Comparison of ENCODE assay signal across 8 cellular contexts in the genomic region with DNA sequence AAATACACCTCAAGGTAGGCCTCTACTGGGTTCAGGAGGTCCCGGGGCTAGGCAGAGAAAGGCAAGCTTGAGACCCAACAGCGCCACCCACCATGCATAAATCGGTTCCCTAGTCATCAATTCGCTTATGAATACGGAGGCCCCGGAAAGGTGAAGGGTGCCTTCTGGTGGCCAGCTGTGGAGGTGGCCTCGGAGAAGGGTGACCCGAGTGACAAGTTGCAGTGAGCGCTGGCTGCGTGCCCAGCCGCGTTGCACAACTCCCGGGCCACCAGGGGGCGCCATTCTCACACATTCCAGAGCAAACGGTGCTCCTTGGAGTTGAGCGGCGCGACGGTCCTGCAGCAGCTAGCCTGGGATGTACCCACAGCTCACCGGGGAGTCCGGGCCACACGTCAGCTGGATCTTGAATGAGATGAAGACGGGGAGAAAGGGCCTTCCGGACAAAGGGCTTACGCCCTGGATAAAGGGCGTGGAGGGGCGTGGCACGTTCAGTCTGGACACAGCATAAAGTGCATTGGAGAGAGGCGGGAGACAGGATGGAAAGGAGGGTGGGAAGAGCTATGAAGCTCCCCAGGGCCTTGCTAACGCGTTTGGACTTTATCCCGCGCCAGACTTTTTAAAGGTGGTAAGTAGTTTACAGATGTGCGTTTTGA. TPM values are rescaled to one million over a fixed set of nuclear protein-coding genes. Genes with fewer than 3 reads are reported as not detected.
DNase-seq lines count a peak whose midpoint lies in the region; ATAC-seq and TF ChIP-seq lines count a peak whose summit lies in the region.

No MANE protein-coding gene starts in this region.

- WGBS in prostate gland = 11% methylated on average over 33 of the region's 34 CpGs
- WGBS in urinary bladder = 7% methylated on average over 34 of the region's 34 CpGs

- H3K4me3 ChIP-seq in prostate gland (no peak overlapping the region), urinary bladder (ENCODE audit: low read depth, low read length) (peak overlapping the region; percentile 19)

- H3K27me3 Mint-ChIP-seq in activated naive CD8-positive, alpha-beta T cell = no peaks in the 10 kb centered on the region

- H3K9me3 ChIP-seq in prostate gland = no peaks in the 10 kb centered on the region

- intact Hi-C loops in cardiac septum (cut with DNase I) (loop anchor here (2.0 to 10.0 kb wide), 3 partner anchors 44 to 431 kb away; a partner anchor contains a TSS), prostate gland (cut with DNase I) (loop anchor here (5.0 to 10.0 kb wide), 3 partner anchors 86 to 429 kb away; no protein-coding TSS in a partner anchor)

- no peak overlapping the region for H3K27ac ChIP-seq in prostate gland
- no peak overlapping the region for H3K27ac ChIP-seq in urinary bladder (ENCODE audit: low read depth)

- no peaks in the 10 kb centered on the region for H3K36me3 Mint-ChIP-seq in activated naive CD8-positive, alpha-beta T cell

- H3K27ac Mint-ChIP-seq in activated naive CD8-positive, alpha-beta T cell = peak overlapping the region; percentile 95

- TF ChIP-seq CTCF in GM12872 (IDR thresholded peaks at IDR 0.05; ENCODE audit: insufficient read depth, low read depth, low read length) (peak; percentile 98), prostate gland (IDR thresholded peaks at IDR 0.05) (peak; percentile 85 to 98 (median 94))

- H3K36me3 ChIP-seq in prostate gland = no peaks in the 10 kb centered on the region
- H3K36me3 ChIP-seq in urinary bladder (ENCODE audit: insufficient read depth) = no peaks in the 10 kb centered on the region

- peak overlapping the region; percentile 98 for H3K4me3 Mint-ChIP-seq in activated naive CD8-positive, alpha-beta T cell

- H3K4me1 Mint-ChIP-seq in activated naive CD8-positive, alpha-beta T cell (ENCODE audit: low read depth) = peaks cover 45% of the 10 kb centered on the region

- H3K4me1 ChIP-seq in prostate gland (replicated peaks) (peaks cover 4% of the 10 kb centered on the region), urinary bladder (ENCODE audit: insufficient read depth) (no peaks in the 10 kb centered on the region)

- ATAC-seq in HG02678 (IDR thresholded peaks at IDR 0.05; ENCODE audit: unreplicated experiment) = peak; percentile 77

- H3K27me3 ChIP-seq in prostate gland (replicated peaks; ENCODE audit: insufficient read depth) = no peaks in the 10 kb centered on the region

- H3K9me3 Mint-ChIP-seq in activated naive CD8-positive, alpha-beta T cell (ENCODE audit: low read depth) = no peaks in the 10 kb centered on the region

- peak; percentile 87 for DNase-seq in NCI-H1105 treated with DMSO at 0.1 percent for 48 hours (lab: John Stamatoyannopoulos, UW)
- peak; percentile 97 for DNase-seq in SKM-1 (lab: John Stamatoyannopoulos, UW; ENCODE audit: unreplicated experiment)
- peak; percentile 97 for DNase-seq in cardiac septum (ENCODE audit: low spot score)
- peak; percentile 93 for DNase-seq in prostate gland (ENCODE audit: low spot score)

- peak; percentile 20 for TF ChIP-seq POLR2A in prostate gland (IDR thresholded peaks at IDR 0.05)

RNA-seq across cellular contexts. Expression of a gene that starts 20.4 kb away (rescaled TPM):
- 452 TPM for total RNA-seq in cardiac septum
- 1,000 to 10,000 TPM; 1,100 to 3,014 TPM for total RNA-seq in prostate gland
- 2,618 TPM for total RNA-seq in urinary bladder
- 1,628 TPM for polyA plus RNA-seq in urinary bladder

RNA-seq across cellular contexts. Expression of a gene that starts 45.0 kb away (rescaled TPM):
- total RNA-seq in cardiac septum = 0.54 TPM
- total RNA-seq in prostate gland = 10 to 100 TPM in 1 of 2 donors, not detected in 1; 10.3 TPM
- 1.3 TPM for total RNA-seq in urinary bladder
- 0.61 TPM for polyA plus RNA-seq in urinary bladder

RNA-seq across cellular contexts. Expression of a gene that starts 45.1 kb away (rescaled TPM):
- total RNA-seq in cardiac septum = 88.8 TPM
- total RNA-seq in prostate gland = 10 to 100 TPM; 20.5 to 33.1 TPM
- 39.7 TPM for total RNA-seq in urinary bladder
- 42.7 TPM for polyA plus RNA-seq in urinary bladder
